19 cellular contexts compared by ENCODE assay signal in the genomic region with DNA sequence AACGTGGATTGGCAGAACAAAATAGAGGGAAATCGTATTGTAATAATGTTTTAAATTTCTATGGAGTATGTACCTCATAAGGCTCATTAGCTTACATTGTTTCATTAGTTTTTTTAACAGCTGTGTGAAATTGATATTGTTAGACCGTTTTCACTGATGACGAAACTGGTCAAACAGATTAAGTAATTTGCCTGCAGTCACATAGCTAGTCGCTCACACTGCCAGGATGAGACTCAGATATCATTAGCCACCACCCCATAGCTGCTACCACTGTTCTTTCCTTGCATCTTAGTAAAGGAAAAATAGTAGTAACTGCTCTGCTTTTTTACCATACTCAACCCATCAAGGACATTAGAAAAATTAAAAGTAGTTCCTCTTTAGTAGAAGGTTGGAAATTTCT.
A peak's percentile ranks its signal among the peaks of the same experiment; 100 is the strongest.
DNase-seq lines count a peak whose midpoint lies in the region; ATAC-seq and TF ChIP-seq lines count a peak whose summit lies in the region.
"Had no signal": no experiment of that assay in that cellular context is flagged by ENCODE, and none has a peak within 500 bp of the region (broad histone marks: within the 10 kb centered on the region; RNA-seq: fewer than 3 reads in every experiment).

No MANE protein-coding gene starts in this region.

- H3K4me1 ChIP-seq in neuronal stem cell (ENCODE audit: control insufficient read depth in 2 of 2, insufficient read depth in 1 of 2, low read depth in 1 of 2, low read length in 2 of 2) (peaks cover 0 to 5% of the 10 kb centered on the region in 2 donors), ascending aorta (no peaks in the 10 kb centered on the region), gastroesophageal sphincter (no peaks in the 10 kb centered on the region)

- WGBS in neuronal stem cell (ENCODE audit: extremely low coverage in 2 of 2, insufficient read length in 2 of 2, insufficient replicate concordance in 1 of 2), 2 donors = no CpG with 5 or more reads among the region's 5 CpGs
- WGBS in gastroesophageal sphincter (ENCODE audit: low coverage in 1 of 2), 2 donors = 92 to 96% methylated on average over 5 of the region's 5 CpGs

- no peak overlapping the region for H3K23ac ChIP-seq in neuronal stem cell (ENCODE audit: low read depth, low read length, poor library complexity)

- no peak overlapping the region for H3K4me2 ChIP-seq in neuronal stem cell (ENCODE audit: insufficient read depth, low read length, poor library complexity, severe bottlenecking)
- H3K4me2 ChIP-seq: GM23338 had no signal

- intact Hi-C loops in ascending aorta (cut with DNase I) = no loop called here

- TF ChIP-seq POLR2A in gastroesophageal sphincter (IDR thresholded peaks at IDR 0.05) = no peak

- H3K14ac ChIP-seq in neuronal stem cell (ENCODE audit: low read length) = no peak overlapping the region

- H3K27ac ChIP-seq in neuronal stem cell (replicated peaks; ENCODE audit: low read length) (no peak overlapping the region), ascending aorta (no peak overlapping the region), gastroesophageal sphincter (no peak overlapping the region)

- H2BK120ac ChIP-seq in neuronal stem cell (ENCODE audit: low read depth, low read length) = no peak overlapping the region

- no peak overlapping the region for H4K8ac ChIP-seq in neuronal stem cell (ENCODE audit: low read depth, low read length)

- H2BK5ac ChIP-seq in neuronal stem cell (ENCODE audit: low read length) = no peak overlapping the region

- no peak overlapping the region for H3K18ac ChIP-seq in neuronal stem cell (ENCODE audit: low read length)

- H2AFZ ChIP-seq in neuronal stem cell (ENCODE audit: low read length) = no peak overlapping the region
- H2AFZ ChIP-seq: GM23338 had no signal

- H3K9me3 ChIP-seq in neuronal stem cell (replicated peaks in 1 of 2; ENCODE audit: control insufficient read depth in 2 of 2, insufficient read depth in 1 of 2, low read depth in 1 of 2, low read length in 2 of 2) (no peaks in the 10 kb centered on the region), ascending aorta (no peaks in the 10 kb centered on the region), gastroesophageal sphincter (no peaks in the 10 kb centered on the region)
- H3K9me3 ChIP-seq: HAP-1 had no signal

- TF ChIP-seq EP300 in gastroesophageal sphincter (IDR thresholded peaks at IDR 0.05) = no peak

- no peak overlapping the region for H2BK15ac ChIP-seq in neuronal stem cell (ENCODE audit: low read length)

- no peak overlapping the region for H3K4me3 ChIP-seq in neuronal stem cell (ENCODE audit: low read length in 2 of 2)
- H3K4me3 ChIP-seq in ascending aorta = no peak overlapping the region
- no peak overlapping the region for H3K4me3 ChIP-seq in gastroesophageal sphincter
- H3K4me3 ChIP-seq: GM23338, HAP-1 had no signal

- DNase-seq in SIG-M5 treated with dmso at 0.1 percent for 504 hours (lab: John Stamatoyannopoulos, UW; ENCODE audit: unreplicated experiment) (peak; percentile 10), SIG-M5 (lab: John Stamatoyannopoulos, UW) (no peak), NCI-H69 (lab: John Stamatoyannopoulos, UW) (peak; percentile 58), fibroblast of gingiva (ENCODE audit: low read depth) (peak; percentile 40), neuronal stem cell (ENCODE audit: low spot score) (no peak), ascending aorta (ENCODE audit: low spot score in 2 of 2) (no peak)
- DNase-seq: 8988T; C1 segment of cervical spinal cord; CD8-positive, alpha-beta T cell; KG1; NCI-H1105; NCI-H146; NCI-H2029; NCI-H345; NCI-H524 had no signal

- H2BK12ac ChIP-seq in neuronal stem cell (ENCODE audit: low read length) = no peak overlapping the region

- no peaks in the 10 kb centered on the region for H3K79me1 ChIP-seq in neuronal stem cell (ENCODE audit: low read depth, low read length)

- TF ChIP-seq CTCF in ascending aorta (IDR thresholded peaks at IDR 0.05) (no peak), gastroesophageal sphincter (IDR thresholded peaks at IDR 0.05) (no peak)

- no peak overlapping the region for H3K9ac ChIP-seq in neuronal stem cell (ENCODE audit: low read depth, low read length, poor library complexity)

- no peak overlapping the region for H2AK5ac ChIP-seq in neuronal stem cell (ENCODE audit: low read depth, low read length)

- no peak overlapping the region for H4K91ac ChIP-seq in neuronal stem cell (ENCODE audit: low read depth, low read length, poor library complexity)

- no peak for ATAC-seq in gastroesophageal sphincter
- ATAC-seq: CD8-positive, alpha-beta T cell; GM23338; Right ventricle myocardium inferior had no signal

- H3K36me3 ChIP-seq in neuronal stem cell (replicated peaks in 1 of 2; ENCODE audit: control insufficient read depth in 2 of 2, insufficient read depth in 2 of 2, low read length in 2 of 2) (peaks cover 4 to 100% of the 10 kb centered on the region in 2 donors), ascending aorta (peaks cover 25 to 29% of the 10 kb centered on the region in 2 donors), gastroesophageal sphincter (peaks cover 3 to 57% of the 10 kb centered on the region in 2 donors)

- H3K27me3 ChIP-seq in neuronal stem cell (ENCODE audit: control insufficient read depth in 3 of 3, insufficient read depth in 3 of 3, low read depth in 1 of 3, low read length in 3 of 3) (no peaks in the 10 kb centered on the region), ascending aorta (no peaks in the 10 kb centered on the region), gastroesophageal sphincter (no peaks in the 10 kb centered on the region)

- H3K4ac ChIP-seq in neuronal stem cell (ENCODE audit: low read length) = no peak overlapping the region

Comparison
In these comparisons a context has a peak if more than half of its experiments do, and no peak if none do; other contexts are left out.
1. DNase-seq: peak in SIG-M5 treated with dmso at 0.1 percent for 504 hours (single experiment), NCI-H69 (single experiment) and fibroblast of gingiva (single experiment); none in SIG-M5 (single experiment), neuronal stem cell (single experiment) and ascending aorta (0 of 2).